In genomic region chr18:4318311-4318710, GRCh38 we compare ENCODE assay signal across 1 cellular context.
TF ChIP-seq lines count a peak whose summit lies in the region.

No MANE protein-coding gene starts in this region.

TF ChIP-seq in GM23338, 12 proteins besides CTCF, POLR2A, EP300 and RAD21 (continued from another document):
- no peak for TF ChIP-seq REST (IDR thresholded peaks at IDR 0.05; ENCODE audit: unreplicated experiment)
- no peak for TF ChIP-seq ZNF331 (CRISPR knock-in tag; IDR thresholded peaks at IDR 0.05; ENCODE audit: low read depth)
- TF ChIP-seq EZH2phosphoT487 (IDR thresholded peaks at IDR 0.05; ENCODE audit: unreplicated experiment): no peak
